In genomic region chr11:77071671-77072605, GRCh38 we compare ENCODE assay signal across 12 cellular contexts. TPM values are rescaled to one million over a fixed set of nuclear protein-coding genes. Genes with fewer than 3 reads are reported as not detected.
DNase-seq lines count a peak whose midpoint lies in the region; ATAC-seq and TF ChIP-seq lines count a peak whose summit lies in the region.
"Had no signal": no experiment of that assay in that cellular context is flagged by ENCODE, and none has a peak within 500 bp of the region (broad histone marks: within the 10 kb centered on the region; RNA-seq: fewer than 3 reads in every experiment).

No MANE protein-coding gene starts in this region.

- no peak overlapping the region for H3K14ac ChIP-seq in H9 (ENCODE audit: insufficient read depth, low read length)

- H3K9me3 ChIP-seq in H9 (ENCODE audit: control insufficient read depth, low read depth, low read length): no peaks in the 10 kb centered on the region
- no peaks in the 10 kb centered on the region for H3K9me3 ChIP-seq in gastroesophageal sphincter

- H2AK5ac ChIP-seq in H9 (ENCODE audit: insufficient read length, low read length): no peak overlapping the region

- H3K79me1 ChIP-seq in H9 (ENCODE audit: insufficient read depth, low read depth, low read length, poor library complexity, severe bottlenecking): no peaks in the 10 kb centered on the region

- no peak overlapping the region for H2AFZ ChIP-seq in H9 (ENCODE audit: low read length)

- TF ChIP-seq CTCF in H9 (conservative IDR thresholded peaks at IDR 0.05): no peak
- no peak for TF ChIP-seq CTCF in gastroesophageal sphincter (IDR thresholded peaks at IDR 0.05)

- H3K4me1 Mint-ChIP-seq in H9: peaks cover 15 to 17% of the 10 kb centered on the region in 2 experiments

- no peak overlapping the region for H2BK15ac ChIP-seq in H9 (ENCODE audit: low read depth, low read length)

- H2BK120ac ChIP-seq in H9 (ENCODE audit: low read depth, low read length, poor library complexity, severe bottlenecking): no peak overlapping the region

- ATAC-seq in gastroesophageal sphincter: no peak
- ATAC-seq in GM18858 (IDR thresholded peaks at IDR 0.05; ENCODE audit: unreplicated experiment): no peak
- ATAC-seq in HG03196 (IDR thresholded peaks at IDR 0.05; ENCODE audit: unreplicated experiment): no peak
- ATAC-seq: stimulated activated memory B cell treated with anti-CD40 and anti-IgM and Interleukin-4, amounts not matched to agents 10 μg/mL and 1 μg/mL and 100 μg/mL, for 72 hours had no signal

- H4K20me1 ChIP-seq in H9 (ENCODE audit: control insufficient read depth, insufficient read depth, insufficient read length): no peaks in the 10 kb centered on the region

- H4K91ac ChIP-seq in H9 (ENCODE audit: insufficient read length, low read depth, low read length): no peak overlapping the region

- no peaks in the 10 kb centered on the region for H3K9me3 Mint-ChIP-seq in H9
- H3K9me3 Mint-ChIP-seq: stimulated activated memory B cell treated with anti-CD40 and anti-IgM and Interleukin-4, amounts not matched to agents 10 μg/mL and 1 μg/mL and 100 μg/mL, for 72 hours had no signal

- H3K4me2 ChIP-seq in H9 (ENCODE audit: insufficient read depth, insufficient read length, low read length): no peak overlapping the region

- TF ChIP-seq POLR2A in gastroesophageal sphincter (IDR thresholded peaks at IDR 0.05): no peak

- H2BK20ac ChIP-seq in H9 (ENCODE audit: low read depth, low read length, poor library complexity, severe bottlenecking): no peak overlapping the region

- no peak overlapping the region for H3T11ph ChIP-seq in H9 (ENCODE audit: low read length)

- no peaks in the 10 kb centered on the region for H3K27me3 ChIP-seq in H9 (ENCODE audit: insufficient read depth, low read length)
- no peaks in the 10 kb centered on the region for H3K27me3 ChIP-seq in gastroesophageal sphincter

- H3K4me3 ChIP-seq in gastroesophageal sphincter (no peak overlapping the region), skin epidermis (no peak overlapping the region)

- H3K36me3 Mint-ChIP-seq in H9 (ENCODE audit: insufficient read depth in 1 of 3, low read depth in 3 of 3): no peaks in the 10 kb centered on the region
- H3K36me3 Mint-ChIP-seq: stimulated activated memory B cell treated with anti-CD40 and anti-IgM and Interleukin-4, amounts not matched to agents 10 μg/mL and 1 μg/mL and 100 μg/mL, for 72 hours had no signal

- no peak for TF ChIP-seq EP300 in gastroesophageal sphincter (IDR thresholded peaks at IDR 0.05)

- H3K23ac ChIP-seq in H9 (ENCODE audit: insufficient read length, low read depth, low read length): no peak overlapping the region

- 0 out of 2 replicates have a peak, but pooled peaks cover 2% of the 10 kb centered on the region for H3K79me2 ChIP-seq in H9 (ENCODE audit: insufficient read depth, low read length)

- no peak overlapping the region for H4K8ac ChIP-seq in H9 (replicated peaks; ENCODE audit: insufficient read length, low read depth, low read length)

- no peak overlapping the region for H2BK5ac ChIP-seq in H9 (ENCODE audit: insufficient read length, low read length)

- H2BK12ac ChIP-seq in H9 (ENCODE audit: insufficient read length, low read depth, low read length): no peak overlapping the region

- H3K27me3 Mint-ChIP-seq in H9 (ENCODE audit: low read depth): peaks cover 6% of the 10 kb centered on the region

- no peaks in the 10 kb centered on the region for H3K36me3 ChIP-seq in gastroesophageal sphincter

- H3K27ac ChIP-seq in H9 (ENCODE audit: insufficient read length, low read depth, low read length): no peak overlapping the region
- H3K27ac ChIP-seq in gastroesophageal sphincter: peak overlapping the region in 3 of 4 donors; percentile 74 to 81 (median 76)
- H3K27ac ChIP-seq in skin epidermis: peak overlapping the region in 12 of 21 experiments; percentile 16 to 83 (median 64)

- H3K4me3 Mint-ChIP-seq in H9: no peak overlapping the region
- H3K4me3 Mint-ChIP-seq: stimulated activated memory B cell treated with anti-CD40 and anti-IgM and Interleukin-4, amounts not matched to agents 10 μg/mL and 1 μg/mL and 100 μg/mL, for 72 hours had no signal

- H3K4ac ChIP-seq in H9 (ENCODE audit: low read depth, low read length): no peak overlapping the region

- H3K56ac ChIP-seq in H9 (ENCODE audit: insufficient read length, low read depth, low read length): no peak overlapping the region

- DNase-seq in H9 (peak; percentile 24), SKM-1 treated with dmso at 0.1 percent for 144 hours (lab: John Stamatoyannopoulos, UW; ENCODE audit: unreplicated experiment) (peak; percentile 93), HuH-7.5 (ENCODE audit: low spot score) (no peak), activated gamma-delta T cell treated with Interleukin-2 at 50 U/mL for 16 hours (no peak)
- DNase-seq: activated CD4-positive, alpha-beta T cell treated with anti-CD3 and anti-CD28 coated beads, Interleukin-2, amount 50 U/mL, for 1 hour; NCI-H2171; occipital lobe had no signal

- peaks cover 3% of the 10 kb centered on the region for H3K23me2 ChIP-seq in H9 (ENCODE audit: insufficient read length, low read depth, low read length, poor library complexity, severe bottlenecking)

- H4K5ac ChIP-seq in H9 (ENCODE audit: insufficient read length, low read depth, low read length): no peak overlapping the region

- H3K18ac ChIP-seq in H9 (ENCODE audit: insufficient read length, low read depth, low read length): no peak overlapping the region

- no peak overlapping the region for H3K9ac ChIP-seq in H9 (ENCODE audit: extremely low read depth, insufficient read length, low read length)

- H3K4me1 ChIP-seq in H9 (ENCODE audit: insufficient read depth, low read length) (no peaks in the 10 kb centered on the region), gastroesophageal sphincter (peaks cover 0 to 78% (median 38%) of the 10 kb centered on the region in 3 donors)

- peak overlapping the region in 1 of 3 experiments; percentile 20; a peak in 3 of 7 replicates for H3K27ac Mint-ChIP-seq in H9
- H3K27ac Mint-ChIP-seq: stimulated activated memory B cell treated with anti-CD40 and anti-IgM and Interleukin-4, amounts not matched to agents 10 μg/mL and 1 μg/mL and 100 μg/mL, for 72 hours had no signal

- WGBS in H9 (ENCODE audit: extremely low coverage, insufficient read length, low lambda C conversion rate): no CpG with 5 or more reads among the region's 15 CpGs
- WGBS in gastroesophageal sphincter (ENCODE audit: low coverage in 1 of 2), 2 donors: 64 to 73% methylated on average over 2 to 6 of the region's 15 CpGs

RNA-seq across cellular contexts. Expression of gene CAPN5, which starts 5.2 kb away (rescaled TPM):
- total RNA-seq in H9 (2021) (16.7 and 17.1 TPM in 2 replicates), gastroesophageal sphincter (1 to 10 TPM; 4.1 to 9.4 (median 7.7) TPM)

RNA-seq across cellular contexts. Expression of gene OMP, which starts 30.7 kb away (rescaled TPM):
- total RNA-seq in H9 (2021) (0.86 TPM in 1 of 2 replicates, not detected in the other), gastroesophageal sphincter (not detected)
- total RNA-seq: occipital lobe had no signal

RNA-seq across cellular contexts. Expression of gene B3GNT6, which starts 37.7 kb away (rescaled TPM):
- total RNA-seq in H9 (2021): not detected in 2 replicates
- under 1 TPM in 1 of 4 donors, not detected in 3; 0.62 TPM for total RNA-seq in gastroesophageal sphincter
- total RNA-seq: occipital lobe had no signal

RNA-seq across cellular contexts. Expression of gene MYO7A, which starts 56.1 kb away (rescaled TPM):
- 1.6 and 2.2 TPM in 2 replicates for total RNA-seq in H9 (2021)
- 10 to 100 TPM in 2 of 4 donors, 1 to 10 TPM in 2; 4.0 to 11.8 (median 8.7) TPM for total RNA-seq in gastroesophageal sphincter

Comparison
In these comparisons a context has a peak if more than half of its experiments do, and no peak if none do; other contexts are left out.
1. DNase-seq: peak in H9 (single experiment) and SKM-1 treated with dmso at 0.1 percent for 144 hours (single experiment); none in HuH-7.5 (single experiment) and activated gamma-delta T cell treated with Interleukin-2 at 50 U/mL for 16 hours (single experiment).